8 cellular contexts compared by ENCODE assay signal in genomic region chr16:85555549-85556455, GRCh38. TPM values are rescaled to one million over a fixed set of nuclear protein-coding genes. Genes with fewer than 3 reads are reported as not detected.
DNase-seq lines count a peak whose midpoint lies in the region; ATAC-seq and TF ChIP-seq lines count a peak whose summit lies in the region.

No MANE protein-coding gene starts in this region.

- peak overlapping the region; percentile 33; the same call in 1 of the 2 replicates for H3K18ac ChIP-seq in IMR-90 (ENCODE audit: low read depth, low read length)

- H3K9me3 ChIP-seq in IMR-90 (ENCODE audit: control insufficient read depth, insufficient read depth, low read length) (no peaks in the 10 kb centered on the region), SK-N-MC (ENCODE audit: low read depth, low read length) (no peaks in the 10 kb centered on the region), mesodermal cell (ENCODE audit: control insufficient read depth, low read length) (no peaks in the 10 kb centered on the region), uterus (no peaks in the 10 kb centered on the region)

- peak overlapping the region; percentile 76 for H3K4ac ChIP-seq in IMR-90 (ENCODE audit: low read depth, low read length)

- H2BK120ac ChIP-seq in IMR-90 (ENCODE audit: low read depth, low read length) = peak overlapping the region; percentile 80

- H3K4me1 ChIP-seq in IMR-90 (ENCODE audit: control insufficient read depth, insufficient read depth, low read length) (peaks cover 10% of the 10 kb centered on the region), mesodermal cell (ENCODE audit: control insufficient read depth, insufficient read depth, low read length, poor library complexity, severe bottlenecking) (peaks cover 6% of the 10 kb centered on the region), uterus (peaks cover 0 to 13% of the 10 kb centered on the region in 2 donors)

- H4K8ac ChIP-seq in IMR-90 (ENCODE audit: low read depth in 2 of 2, low read length in 2 of 2) = peak overlapping the region; percentile 56 to 68; a peak in 1 of 4 replicates

- peak overlapping the region; percentile 80 for H2AK5ac ChIP-seq in IMR-90 (ENCODE audit: low read depth, low read length)

- peak overlapping the region; percentile 86 for H3K14ac ChIP-seq in IMR-90 (replicated peaks; ENCODE audit: low read depth, low read length)

- H3K9me1 ChIP-seq in IMR-90 (ENCODE audit: insufficient read depth, low read length) = no peaks in the 10 kb centered on the region

- peak overlapping the region; percentile 15 for H4K5ac ChIP-seq in IMR-90 (ENCODE audit: low read depth, low read length)

- H3K27ac ChIP-seq in IMR-90 (ENCODE audit: insufficient read depth, low read length) (peak overlapping the region; percentile 78), SK-N-MC (no peak overlapping the region), dorsolateral prefrontal cortex (peak overlapping the region in 48 of 59 donors; percentile 12 to 95 (median 86)), mesodermal cell (ENCODE audit: low read depth, low read length, severe bottlenecking) (peak overlapping the region; percentile 95), uterus (peak overlapping the region; percentile 90 to 91)

- peak overlapping the region; percentile 5 for H2BK5ac ChIP-seq in IMR-90 (ENCODE audit: low read depth, low read length, poor library complexity, severe bottlenecking)

- no peak for TF ChIP-seq CTCF in IMR-90 (conservative IDR thresholded peaks at IDR 0.05; ENCODE audit: low read depth, low read length)
- no peak for TF ChIP-seq CTCF in dorsolateral prefrontal cortex (IDR thresholded peaks at IDR 0.05 in 54 of 56, conservative IDR thresholded peaks at IDR 0.05 in 2 of 56; ENCODE audit: low read depth in 1 of 56, partially characterized antibody in 56 of 56)
- TF ChIP-seq CTCF in uterus (IDR thresholded peaks at IDR 0.05) = no peak

- H3K9ac ChIP-seq in IMR-90 (ENCODE audit: low read depth, low read length) (peak overlapping the region; percentile 84), SK-N-MC (ENCODE audit: insufficient read length) (peak overlapping the region; percentile 28)

- H3K36me3 ChIP-seq in IMR-90 (ENCODE audit: control insufficient read depth, insufficient read depth, low read length) (no peaks in the 10 kb centered on the region), SK-N-MC (ENCODE audit: insufficient read depth, low read length) (no peaks in the 10 kb centered on the region), mesodermal cell (ENCODE audit: control insufficient read depth, insufficient read depth, low read length) (no peaks in the 10 kb centered on the region), uterus (no peaks in the 10 kb centered on the region)

- WGBS in IMR-90 (ENCODE audit: extremely low coverage in 2 of 2, insufficient read length in 1 of 2), 2 experiments = 0% methylated on average over 4 of the region's 51 CpGs; no CpG with 5 or more reads in 1 of the 2 experiments
- 0% methylated on average over 22 to 28 of the region's 51 CpGs for WGBS in mesodermal cell (ENCODE audit: insufficient coverage in 2 of 2), 2 experiments

- TF ChIP-seq POLR2A in IMR-90 (IDR thresholded peaks at IDR 0.05; ENCODE audit: low read depth, low read length) = no peak
- no peak for TF ChIP-seq POLR2A in uterus (IDR thresholded peaks at IDR 0.05)

- H3K79me1 ChIP-seq in IMR-90 (ENCODE audit: low read depth in 1 of 2, low read length in 2 of 2) = peaks cover 0 to 65% of the 10 kb centered on the region in 2 experiments; a peak in 3 of 4 replicates

- ATAC-seq in IMR-90 (ENCODE audit: low read depth) (no peak; the same call in 1 of the 2 replicates), left lobe of liver (no peak), GM18873 (IDR thresholded peaks at IDR 0.05; ENCODE audit: low FRiP score, unreplicated experiment) (no peak)

- H2AFZ ChIP-seq in IMR-90 (replicated peaks; ENCODE audit: low read length, poor library complexity) = peak overlapping the region; percentile 80

- H3K4me2 ChIP-seq in IMR-90 (ENCODE audit: low read depth, low read length) = peak overlapping the region; percentile 75

- POLR2A ChIA-PET in IMR-90 (lab: Charles Lee; ENCODE audit: unreplicated experiment) = no interaction called here

- H2BK15ac ChIP-seq in IMR-90 (ENCODE audit: low read depth, low read length) = peak overlapping the region; percentile 62; the same call in 1 of the 3 replicates

- peak overlapping the region; percentile 92 for H2AK9ac ChIP-seq in IMR-90 (replicated peaks; ENCODE audit: low read depth, low read length, poor library complexity)

- CTCF ChIA-PET in IMR-90 (lab: Yijun Ruan, JAX) = no interaction called here

- no peak overlapping the region for H2BK20ac ChIP-seq in IMR-90 (ENCODE audit: low read depth, low read length)

- no peaks in the 10 kb centered on the region for H3K27me3 ChIP-seq in IMR-90 (ENCODE audit: control insufficient read depth, insufficient read depth, low read length)
- no peaks in the 10 kb centered on the region for H3K27me3 ChIP-seq in dorsolateral prefrontal cortex
- no peaks in the 10 kb centered on the region for H3K27me3 ChIP-seq in uterus

- H4K20me1 ChIP-seq in IMR-90 (ENCODE audit: insufficient read depth, low read length) = peaks cover 46% of the 10 kb centered on the region

- H4K91ac ChIP-seq in IMR-90 (ENCODE audit: insufficient read depth, low read depth, low read length) = peak overlapping the region; percentile 65

- BruUV-seq in IMR-90 (replicated peaks; lab: Mats Ljungman, UMichigan) = no TSS peak

- in situ Hi-C loops in IMR-90 (cut with MboI; ENCODE audit: low sequenced_read_pairs) = no loop called here

- intact Hi-C loops in IMR-90 (cut with micrococcal nuclease) (loop anchor here (1.0 to 10.0 kb wide), 3 partner anchors 54 to 161 kb away; no protein-coding TSS in a partner anchor), dorsolateral prefrontal cortex (cut with DNase I) (loop anchor here in 1 of 2 donors (2.0 kb wide), 1 partner anchor 55 kb away; no protein-coding TSS in a partner anchor), uterus (cut with DNase I; ENCODE audit: low total_unique reads) (loop anchor here (5.0 kb wide), 1 partner anchor 134 kb away; no protein-coding TSS in a partner anchor)

- no peak for TF ChIP-seq RAD21 in IMR-90 (IDR thresholded peaks at IDR 0.05; ENCODE audit: low read length)

- peak overlapping the region; percentile 54 for H3K56ac ChIP-seq in IMR-90 (ENCODE audit: extremely low read depth, insufficient read depth, low read length)

- dilution Hi-C loops in IMR-90 (cut with HindIII; ENCODE audit: low sequenced_read_pairs, unreplicated experiment) = no loop called here

- DNase-seq in Daoy (ENCODE audit: low read depth) = peak; percentile 59
- no peak for DNase-seq in IMR-90
- DNase-seq in SK-N-MC (ENCODE audit: low read depth, low spot score) = no peak
- no peak for DNase-seq in dorsolateral prefrontal cortex
- peak; percentile 55 to 74 for DNase-seq in uterus
- DNase-seq in left lobe of liver (ENCODE audit: low spot score) = no peak

- H3K4me3 ChIP-seq in IMR-90 (ENCODE audit: insufficient read depth, low read depth, low read length) = peak overlapping the region; percentile 93
- H3K4me3 ChIP-seq in SK-N-MC = peak overlapping the region; percentile 78
- peak overlapping the region; percentile 55 to 89 (median 76) for H3K4me3 ChIP-seq in dorsolateral prefrontal cortex
- peak overlapping the region; percentile 62 for H3K4me3 ChIP-seq in mesodermal cell (ENCODE audit: extremely low read depth, insufficient read depth, low read length, poor library complexity, severe bottlenecking)
- H3K4me3 ChIP-seq in uterus = peak overlapping the region; percentile 78 to 87

- peak overlapping the region; percentile 89 for H3K23ac ChIP-seq in IMR-90 (ENCODE audit: low read depth, low read length)

TF ChIP-seq in IMR-90, 13 proteins besides CTCF, POLR2A, EP300 and RAD21 (continues in another document):
- TF ChIP-seq RCOR1 (IDR thresholded peaks at IDR 0.05; ENCODE audit: insufficient replicate concordance, low read length) (no peak), MAZ (IDR thresholded peaks at IDR 0.05; ENCODE audit: borderline replicate concordance, low read depth, low read length) (no peak), CHD1 (IDR thresholded peaks at IDR 0.05; ENCODE audit: low read depth, low read length) (no peak), RFX5 (IDR thresholded peaks at IDR 0.05; ENCODE audit: low read depth, low read length) (no peak), NFE2L2 (IDR thresholded peaks at IDR 0.05; ENCODE audit: low read depth, low read length) (no peak), BHLHE40 (IDR thresholded peaks at IDR 0.05; ENCODE audit: low read depth, low read length) (no peak), ELK1 (IDR thresholded peaks at IDR 0.05; ENCODE audit: borderline replicate concordance, low read depth, low read length) (no peak), MXI1 (IDR thresholded peaks at IDR 0.05; ENCODE audit: borderline replicate concordance, low read depth, low read length) (no peak), MAFK (IDR thresholded peaks at IDR 0.05; ENCODE audit: low read depth, low read length) (no peak), CEBPB (IDR thresholded peaks at IDR 0.05; ENCODE audit: low read depth, low read length) (no peak)
- TF ChIP-seq, protein P1, sequence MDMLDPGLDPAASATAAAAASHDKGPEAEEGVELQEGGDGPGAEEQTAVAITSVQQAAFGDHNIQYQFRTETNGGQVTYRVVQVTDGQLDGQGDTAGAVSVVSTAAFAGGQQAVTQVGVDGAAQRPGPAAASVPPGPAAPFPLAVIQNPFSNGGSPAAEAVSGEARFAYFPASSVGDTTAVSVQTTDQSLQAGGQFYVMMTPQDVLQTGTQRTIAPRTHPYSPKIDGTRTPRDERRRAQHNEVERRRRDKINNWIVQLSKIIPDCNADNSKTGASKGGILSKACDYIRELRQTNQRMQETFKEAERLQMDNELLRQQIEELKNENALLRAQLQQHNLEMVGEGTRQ (IDR thresholded peaks at IDR 0.05; ENCODE audit: low read depth, low read length) = no peak

RNA-seq across cellular contexts. Expression of gene GSE1, which starts 57.3 kb away (rescaled TPM):
- total RNA-seq in Daoy (2014; rRNA removed; shearing (Covaris generic)) = 9.3 and 10.3 TPM in 2 replicates
- 9.4 and 14.9 TPM in 2 replicates for total RNA-seq in IMR-90 (2012; rRNA removed)
- polyA plus RNA-seq in IMR-90 (2012; rRNA removed) = 25.5 and 30.8 TPM in 2 replicates
- 17.0 and 25.6 TPM in 2 replicates for polyA plus RNA-seq in IMR-90 (2012; cell fraction: cytosol; rRNA removed)
- polyA plus RNA-seq in IMR-90 (2012; cell fraction: nucleus; rRNA removed; ENCODE audit: low replicate concordance) = 79.5 and 93.9 TPM in 2 replicates
- 10 to 100 TPM; 18.4 to 76.6 (median 53.0) TPM for total RNA-seq in dorsolateral prefrontal cortex
- polyA plus RNA-seq in mesodermal cell (2013, experiment 1 of 2) = 39.8 TPM
- polyA plus RNA-seq in mesodermal cell (2013, experiment 2 of 2) = 36.2 TPM
- total RNA-seq in uterus = 100 to 1,000 TPM in 1 of 4 donors, 10 to 100 TPM in 3; 32.6 to 128 (median 73.9) TPM
- total RNA-seq in left lobe of liver = 38.3 TPM

Comparison
In these comparisons a context has a peak if more than half of its experiments do, and no peak if none do; other contexts are left out.
1. DNase-seq: peak in Daoy (single experiment) and uterus (2 of 2); none in IMR-90 (single experiment), SK-N-MC (single experiment), dorsolateral prefrontal cortex (0 of 10) and left lobe of liver (single experiment).
2. Peak in every context shown above with its lines, with median percentiles within 50 percentile points of each other: H3K4me3 ChIP-seq.